ENCODE assay signal across 14 cellular contexts in genomic region chrX:2705036-2705435, GRCh38. TPM values are rescaled to one million over a fixed set of nuclear protein-coding genes. Genes with fewer than 3 reads are reported as not detected.
A peak's percentile ranks its signal among the peaks of the same experiment; 100 is the strongest.
DNase-seq lines count a peak whose midpoint lies in the region; ATAC-seq and TF ChIP-seq lines count a peak whose summit lies in the region.
"Had no signal": no experiment of that assay in that cellular context is flagged by ENCODE, and none has a peak within 500 bp of the region (broad histone marks: within the 10 kb centered on the region; RNA-seq: fewer than 3 reads in every experiment).

No MANE protein-coding gene starts in this region.

- H3K9me3 ChIP-seq in esophagus (ENCODE audit: control insufficient read depth in 2 of 2, insufficient read depth in 1 of 2, low read depth in 1 of 2, low read length in 1 of 2) (no peaks in the 10 kb centered on the region), MM.1S (replicated peaks; ENCODE audit: insufficient read depth, low read length) (no peaks in the 10 kb centered on the region)
- H3K9me3 ChIP-seq: Caco-2 had no signal

- H3K9ac ChIP-seq in MM.1S (ENCODE audit: low read length): no peak overlapping the region

- H3K36me3 ChIP-seq in ACC112 (ENCODE audit: insufficient read depth, low read length) (peaks cover 13% of the 10 kb centered on the region; the same call in 1 of the 2 replicates), esophagus (ENCODE audit: control insufficient read depth in 2 of 2, insufficient read depth in 2 of 2, low read length in 1 of 2) (peaks cover under 1 to 6% of the 10 kb centered on the region in 2 donors), MM.1S (replicated peaks; ENCODE audit: insufficient read depth, low read length) (no peaks in the 10 kb centered on the region)
- H3K36me3 ChIP-seq: WERI-Rb-1 had no signal

- H3K36me3 Mint-ChIP-seq in naive thymus-derived CD8-positive, alpha-beta T cell: peaks cover 0 to 36% (median 0%) of the 10 kb centered on the region in 3 donors

- CTCF ChIA-PET in RWPE1 (lab: Yijun Ruan, JAX): no interaction called here

- H2AFZ ChIP-seq in ACC112 (ENCODE audit: low read length, unreplicated experiment) (no peak overlapping the region), MM.1S (ENCODE audit: low read length) (no peak overlapping the region)

- no peak for TF ChIP-seq CTCF in RWPE1 (conservative IDR thresholded peaks at IDR 0.05; ENCODE audit: low read depth)
- no peak for TF ChIP-seq CTCF in MM.1S (IDR thresholded peaks at IDR 0.05; ENCODE audit: low read length)

- peak overlapping the region in 6 of 10 donors; percentile 30 to 65 (median 55) for H3K4me3 Mint-ChIP-seq in naive thymus-derived CD8-positive, alpha-beta T cell

- peak overlapping the region; percentile 36 for H3K27ac ChIP-seq in ACC112 (ENCODE audit: low read depth, low read length)
- peak overlapping the region; percentile 81 for H3K27ac ChIP-seq in RWPE1
- peak overlapping the region; percentile 24 to 25 for H3K27ac ChIP-seq in esophagus (ENCODE audit: low read depth in 2 of 2, low read length in 1 of 2)
- H3K27ac ChIP-seq in MM.1S (ENCODE audit: low read length): no peak overlapping the region
- H3K27ac ChIP-seq: brain microvascular endothelial cell, WERI-Rb-1 had no signal

- H3K79me2 ChIP-seq in ACC112 (ENCODE audit: control insufficient read depth, insufficient read depth, low read length, unreplicated experiment): peaks cover 95% of the 10 kb centered on the region
- no peaks in the 10 kb centered on the region for H3K79me2 ChIP-seq in MM.1S (ENCODE audit: low read length)

- no peak for DNase-seq in RWPE1 (ENCODE audit: low spot score)
- DNase-seq in naive thymus-derived CD8-positive, alpha-beta T cell: peak in 1 of 10 donors; percentile 4
- DNase-seq in OCI-M1 (lab: John Stamatoyannopoulos, UW): no peak
- DNase-seq in GM19238 (ENCODE audit: insufficient read length, low spot score): no peak
- no peak for DNase-seq in activated gamma-delta T cell treated with Interleukin-2 at 50 U/mL for 16 hours
- no peak for DNase-seq in MM.1S
- DNase-seq: brain microvascular endothelial cell, Caco-2, GOT3, NCI-H1105 treated with DMSO at 0.1 percent for 48 hours, nucleus accumbens, WERI-Rb-1 had no signal

- 60 to 62% methylated on average over 8 of the region's 8 CpGs for WGBS in esophagus, 2 donors

- no peak for ATAC-seq in naive thymus-derived CD8-positive, alpha-beta T cell

- no peaks in the 10 kb centered on the region for H3K9me2 ChIP-seq in MM.1S (replicated peaks; ENCODE audit: insufficient read depth, low read length)

- H3F3A ChIP-seq in MM.1S (ENCODE audit: insufficient read depth, low read length): no peaks in the 10 kb centered on the region

- H3K4me1 Mint-ChIP-seq in naive thymus-derived CD8-positive, alpha-beta T cell: peaks cover 63 to 95% (median 87%) of the 10 kb centered on the region in 4 donors

- POLR2A ChIA-PET in RWPE1 (lab: Yijun Ruan, JAX; ENCODE audit: low non-redundant PET): no interaction called here
- POLR2A ChIA-PET in naive thymus-derived CD8-positive, alpha-beta T cell (lab: Charles Lee): no interaction called here

- no peak overlapping the region for H3K4me2 ChIP-seq in MM.1S (ENCODE audit: low read depth, low read length)

- H4K20me1 ChIP-seq in MM.1S (ENCODE audit: insufficient read depth, low read length): no peaks in the 10 kb centered on the region

- H3K4me3 ChIP-seq in ACC112 (ENCODE audit: low read depth, low read length) (no peak overlapping the region), esophagus (ENCODE audit: low read depth in 1 of 2, low read length in 2 of 2) (no peak overlapping the region), MM.1S (ENCODE audit: low read length) (no peak overlapping the region)

- peak overlapping the region in 6 of 10 donors; percentile 1 to 70 (median 7) for H3K27ac Mint-ChIP-seq in naive thymus-derived CD8-positive, alpha-beta T cell

- H3K4me1 ChIP-seq in ACC112 (ENCODE audit: control insufficient read depth, insufficient read depth, low read length, unreplicated experiment): peaks cover 69% of the 10 kb centered on the region
- H3K4me1 ChIP-seq in esophagus (ENCODE audit: control insufficient read depth in 2 of 2, insufficient read depth in 2 of 2, low read length in 1 of 2): peaks cover 22 to 48% of the 10 kb centered on the region in 2 donors
- H3K4me1 ChIP-seq in MM.1S (ENCODE audit: low read length): no peaks in the 10 kb centered on the region

- H3K9me3 Mint-ChIP-seq in naive thymus-derived CD8-positive, alpha-beta T cell: no peaks in the 10 kb centered on the region

- H3K27me3 ChIP-seq in ACC112 (ENCODE audit: insufficient read depth, low read length): no peaks in the 10 kb centered on the region
- H3K27me3 ChIP-seq in esophagus (ENCODE audit: control insufficient read depth in 1 of 2, insufficient read depth in 2 of 2, low read length in 2 of 2): no peaks in the 10 kb centered on the region
- H3K27me3 ChIP-seq in MM.1S (replicated peaks; ENCODE audit: insufficient read depth, low read length): no peaks in the 10 kb centered on the region
- H3K27me3 ChIP-seq: brain microvascular endothelial cell had no signal

- no peaks in the 10 kb centered on the region for H3K27me3 Mint-ChIP-seq in naive thymus-derived CD8-positive, alpha-beta T cell

RNA-seq across cellular contexts. Expression of gene CD99, which starts 13.9 kb away (rescaled TPM):
- 100 to 1,000 TPM; 133 to 198 TPM for polyA plus RNA-seq in esophagus
- 100 to 1,000 TPM; 123 to 124 TPM for total RNA-seq in naive thymus-derived CD8-positive, alpha-beta T cell
- polyA plus RNA-seq in naive thymus-derived CD8-positive, alpha-beta T cell: 100 to 1,000 TPM; 120 to 218 (median 137) TPM

RNA-seq across cellular contexts. Expression of gene XG, which starts 46.8 kb away (rescaled TPM):
- polyA plus RNA-seq in esophagus: 10 to 100 TPM; 10.0 to 12.6 TPM
- total RNA-seq in naive thymus-derived CD8-positive, alpha-beta T cell: not detected
- not detected for polyA plus RNA-seq in naive thymus-derived CD8-positive, alpha-beta T cell

Comparison
In these comparisons a context has a peak if more than half of its experiments do, and no peak if none do; other contexts are left out.
1. RNA of gene XG, which starts 46.8 kb away (polyA plus RNA-seq): 10.0 to 12.6 TPM in esophagus; not detected in naive thymus-derived CD8-positive, alpha-beta T cell; every median in the first group is over 10 times any median in the second.